Comparison of ENCODE assay signal across 11 cellular contexts in genomic region chr3:53179580-53179979, GRCh38.
"Had no signal": no experiment of that assay in that cellular context is flagged by ENCODE, and none has a peak within 500 bp of the region (broad histone marks: within the 10 kb centered on the region; RNA-seq: fewer than 3 reads in every experiment).

No MANE protein-coding gene starts in this region.

- H3K4me3 Mint-ChIP-seq: stimulated activated naive CD8-positive, alpha-beta T cell treated with anti-CD3 and anti-CD28 coated beads, Interleukin-15, Interleukin-2, amounts not matched to agents 100 ng/mL and 50 ng/mL, for 24 hours had no signal

- H3K27me3 Mint-ChIP-seq: stimulated activated naive CD8-positive, alpha-beta T cell treated with anti-CD3 and anti-CD28 coated beads, Interleukin-15, Interleukin-2, amounts not matched to agents 100 ng/mL and 50 ng/mL, for 24 hours had no signal

- H3K27ac ChIP-seq: upper lobe of left lung had no signal

- H3K27ac Mint-ChIP-seq: activated T-helper 2 cell treated with anti-CD3 and anti-CD28 coated beads, Interferon-gamma antibody, Interleukin-2, Interleukin-4, amounts not matched to agents 10 μg/mL and 5 μg/mL and 100 μg/mL, durations not matched to agents 14 hours and 24 hours and 36 hours; stimulated activated naive CD8-positive, alpha-beta T cell treated with anti-CD3 and anti-CD28 coated beads, Interleukin-15, Interleukin-2, amounts not matched to agents 100 ng/mL and 50 ng/mL, for 24 hours had no signal

- H3K9me3 ChIP-seq: upper lobe of left lung had no signal

- H3K27me3 ChIP-seq: upper lobe of left lung had no signal

- H3K4me3 ChIP-seq: lung, upper lobe of left lung had no signal

- H3K9me3 Mint-ChIP-seq: activated T-helper 2 cell treated with anti-CD3 and anti-CD28 coated beads, Interferon-gamma antibody, Interleukin-2, Interleukin-4, amounts not matched to agents 10 μg/mL and 5 μg/mL and 100 μg/mL, durations not matched to agents 14 hours and 24 hours and 36 hours; stimulated activated naive CD8-positive, alpha-beta T cell treated with anti-CD3 and anti-CD28 coated beads, Interleukin-15, Interleukin-2, amounts not matched to agents 100 ng/mL and 50 ng/mL, for 24 hours had no signal

- DNase-seq: activated CD4-positive, alpha-beta T cell treated with anti-CD3 and anti-CD28 coated beads for 1 hour; activated CD4-positive, alpha-beta T cell treated with anti-CD3 and anti-CD28 coated beads, Interleukin-2, amount 50 U/mL, for 4 hours; activated naive CD4-positive, alpha-beta T cell treated with anti-CD3 and anti-CD28 coated beads, Interleukin-2, amount 50 U/mL, for 16 hours; islet precursor cell; midbrain; nucleus accumbens; stimulated activated CD4-positive, alpha-beta T cell treated with anti-CD3 and anti-CD28 coated beads, Interleukin-4, amount 100 ng/mL, for 24 hours; upper lobe of left lung had no signal
